In the genomic region with DNA sequence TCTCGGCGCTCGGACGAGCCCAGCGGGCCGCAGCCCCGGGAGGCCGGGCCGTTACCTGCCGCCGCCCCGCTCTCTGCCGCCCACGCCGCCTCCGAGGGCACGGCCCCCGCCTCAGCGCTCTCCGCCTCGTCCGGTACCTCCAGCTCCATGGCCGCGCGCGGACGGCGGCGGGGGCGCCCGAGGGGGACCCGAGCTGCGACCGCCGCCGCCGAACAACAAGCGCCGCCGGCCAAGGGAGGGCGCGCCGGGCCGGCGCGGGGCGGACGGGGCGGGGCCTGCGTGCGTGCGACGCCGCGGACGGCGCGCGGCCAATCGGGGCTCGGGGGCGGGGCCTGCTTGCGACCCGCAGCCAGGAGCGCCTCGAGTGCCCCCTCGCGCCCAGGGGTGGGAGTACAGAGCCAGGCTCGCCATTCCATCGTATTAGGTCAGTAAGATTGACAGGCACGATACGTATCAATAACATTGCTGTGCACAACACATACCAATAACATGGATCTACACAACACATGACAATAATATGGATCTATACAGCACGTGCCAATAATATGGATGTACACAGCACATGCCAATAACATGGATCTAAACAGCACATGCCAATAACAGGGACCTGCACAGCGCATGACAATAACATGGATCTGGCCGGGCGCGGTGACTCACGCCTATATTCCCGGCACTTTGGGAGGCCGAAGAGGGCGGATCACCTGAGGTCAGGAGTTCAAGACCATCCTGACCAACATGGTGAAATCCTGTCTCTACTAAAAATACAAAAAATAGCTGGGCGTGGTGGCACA, we compare ENCODE assay signal across 8 cellular contexts. TPM values are rescaled to one million over a fixed set of nuclear protein-coding genes. Genes with fewer than 3 reads are reported as not detected.
DNase-seq lines count a peak whose midpoint lies in the region; TF ChIP-seq lines count a peak whose summit lies in the region.

A gene with protein sequence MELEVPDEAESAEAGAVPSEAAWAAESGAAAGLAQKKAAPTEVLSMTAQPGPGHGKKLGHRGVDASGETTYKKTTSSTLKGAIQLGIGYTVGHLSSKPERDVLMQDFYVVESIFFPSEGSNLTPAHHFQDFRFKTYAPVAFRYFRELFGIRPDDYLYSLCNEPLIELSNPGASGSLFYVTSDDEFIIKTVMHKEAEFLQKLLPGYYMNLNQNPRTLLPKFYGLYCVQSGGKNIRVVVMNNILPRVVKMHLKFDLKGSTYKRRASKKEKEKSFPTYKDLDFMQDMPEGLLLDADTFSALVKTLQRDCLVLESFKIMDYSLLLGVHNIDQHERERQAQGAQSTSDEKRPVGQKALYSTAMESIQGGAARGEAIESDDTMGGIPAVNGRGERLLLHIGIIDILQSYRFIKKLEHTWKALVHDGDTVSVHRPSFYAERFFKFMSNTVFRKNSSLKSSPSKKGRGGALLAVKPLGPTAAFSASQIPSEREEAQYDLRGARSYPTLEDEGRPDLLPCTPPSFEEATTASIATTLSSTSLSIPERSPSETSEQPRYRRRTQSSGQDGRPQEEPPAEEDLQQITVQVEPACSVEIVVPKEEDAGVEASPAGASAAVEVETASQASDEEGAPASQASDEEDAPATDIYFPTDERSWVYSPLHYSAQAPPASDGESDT (minus strand): TSS at position 227 of the 791 bp plus-strand sequence. CDS start 78 bp downstream, at position 149.

- intact Hi-C loops in left ventricle myocardium inferior (cut with micrococcal nuclease) = loop anchor here (5.0 kb wide), 1 partner anchor 33 kb away; no protein-coding TSS in a partner anchor
- intact Hi-C loops in uterus (cut with DNase I; ENCODE audit: low total_unique reads) = loop anchor here (2.0 kb wide), 1 partner anchor 34 kb away; no protein-coding TSS in a partner anchor

- H3K27me3 ChIP-seq in left ventricle myocardium inferior (ENCODE audit: low read depth) (peaks cover 7% of the 10 kb centered on the region), uterus (no peaks in the 10 kb centered on the region)

- WGBS in adipose tissue, 3 donors = 2 to 3% (median 3%) methylated on average over 81 to 82 of the region's 82 CpGs

- no peak for DNase-seq in HFF-Myc (ENCODE audit: extremely low read depth, low read depth)
- peak; percentile 79 for DNase-seq in NB4 (ENCODE audit: low read depth)
- DNase-seq in SW480 (ENCODE audit: low spot score) = peak; percentile 62
- DNase-seq in left ventricle myocardium inferior = peak; percentile 91
- DNase-seq in pulmonary artery endothelial cell (ENCODE audit: low read depth, low spot score) = peak; percentile 50
- peak; percentile 84 to 89 for DNase-seq in uterus

- H3K36me3 ChIP-seq in left ventricle myocardium inferior (peaks cover 2% of the 10 kb centered on the region), uterus (no peaks in the 10 kb centered on the region)

- no peak for TF ChIP-seq POLR2A in NB4 (IDR thresholded peaks at IDR 0.05; ENCODE audit: extremely low read depth, insufficient read length)
- peak; percentile 85 to 90 for TF ChIP-seq POLR2A in uterus (IDR thresholded peaks at IDR 0.05)

- peaks cover 34% of the 10 kb centered on the region for H3K4me1 ChIP-seq in left ventricle myocardium inferior
- H3K4me1 ChIP-seq in uterus = peaks cover 0 to 10% of the 10 kb centered on the region in 2 donors

- TF ChIP-seq CTCF in GM12801 (IDR thresholded peaks at IDR 0.05; ENCODE audit: extremely low read depth, insufficient read length) (peak; percentile 2), HFF-Myc (IDR thresholded peaks at IDR 0.05; ENCODE audit: low read depth, low read length, missing control alignments) (peak; percentile 70), NB4 (IDR thresholded peaks at IDR 0.05; ENCODE audit: low read depth, low read length) (peak; percentile 58), left ventricle myocardium inferior (IDR thresholded peaks at IDR 0.05; ENCODE audit: borderline replicate concordance) (peak; percentile 87), uterus (IDR thresholded peaks at IDR 0.05) (peak; percentile 72 to 99 (median 92))

- H3K27ac ChIP-seq in adipose tissue (ENCODE audit: low read depth, low read length) = no peak within 1 kb of the TSS
- H3K27ac ChIP-seq in left ventricle myocardium inferior (replicated peaks) = peak within 1 kb of the TSS; percentile 93
- peak within 1 kb of the TSS; percentile 80 to 88 for H3K27ac ChIP-seq in uterus

- peak within 1 kb of the TSS; percentile 82 for H3K4me3 ChIP-seq in HFF-Myc (replicated peaks; ENCODE audit: low read depth, low read length)
- peak within 1 kb of the TSS; percentile 49 for H3K4me3 ChIP-seq in NB4 (ENCODE audit: low read depth, low read length)
- H3K4me3 ChIP-seq in left ventricle myocardium inferior = peak within 1 kb of the TSS; percentile 94
- H3K4me3 ChIP-seq in uterus = peak within 1 kb of the TSS; percentile 61 to 88

- H3K9me3 ChIP-seq in left ventricle myocardium inferior (replicated peaks) = no peaks in the 10 kb centered on the region
- H3K9me3 ChIP-seq in uterus = no peaks in the 10 kb centered on the region

RNA-seq across cellular contexts. Expression of the gene that starts here (rescaled TPM):
- polyA plus RNA-seq in adipose tissue = 10 to 100 TPM in 2 of 3 donors, 1 to 10 TPM in 1; 8.7 to 18.7 (median 18.0) TPM
- 31.6 TPM for total RNA-seq in left ventricle myocardium inferior
- total RNA-seq in pulmonary artery endothelial cell = 15.4 and 22.5 TPM in 2 replicates
- total RNA-seq in uterus = 10 to 100 TPM in 3 of 4 donors, 1 to 10 TPM in 1; 6.2 to 77.5 (median 33.2) TPM

Comparison
In these comparisons a context has a peak if more than half of its experiments do, and no peak if none do; other contexts are left out.
1. CTCF ChIP-seq: peak in every context shown above with its lines; median percentile 92 in uterus; 87 in left ventricle myocardium inferior; 70 in HFF-Myc; 58 in NB4; 2 in GM12801.